ENCODE assay signal across 28 cellular contexts in the genomic region with DNA sequence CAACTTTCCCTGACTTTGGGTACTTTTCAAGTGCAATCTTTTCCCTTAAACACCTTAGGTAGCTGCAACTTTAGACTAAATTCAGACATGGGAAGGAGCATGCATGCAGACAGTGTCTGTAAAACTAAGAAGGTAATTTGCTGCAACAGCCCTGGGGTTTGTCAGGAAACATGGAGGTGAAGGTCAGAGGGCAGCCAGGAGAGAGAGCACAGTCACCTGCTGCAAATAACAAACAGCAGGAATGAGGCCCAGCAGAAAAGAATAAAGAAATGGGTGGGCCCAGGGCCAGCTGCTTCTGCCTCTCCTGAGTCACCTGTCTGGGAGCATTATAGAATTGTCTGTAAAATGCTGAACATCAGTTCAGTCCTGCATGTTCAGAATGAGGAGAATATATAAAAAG.
"Had no signal": no experiment of that assay in that cellular context is flagged by ENCODE, and none has a peak within 500 bp of the region (broad histone marks: within the 10 kb centered on the region; RNA-seq: fewer than 3 reads in every experiment).

No MANE protein-coding gene starts in this region.

- H2AFZ ChIP-seq: hepatocyte, neural progenitor cell had no signal

- H3K27me3 ChIP-seq: breast epithelium, colonic mucosa, dorsolateral prefrontal cortex, esophagus muscularis mucosa, hepatocyte, left lung, neural progenitor cell, suprapubic skin, tibial nerve had no signal

- H3K27ac ChIP-seq: breast epithelium, colonic mucosa, dorsolateral prefrontal cortex, esophagus muscularis mucosa, hepatocyte, left lung, neural progenitor cell, suprapubic skin, tibial nerve had no signal

- FAIRE-seq: frontal cortex, small intestine had no signal

- H3K36me3 Mint-ChIP-seq: activated naive CD8-positive, alpha-beta T cell treated with anti-CD3 and anti-CD28 coated beads, Interleukin-2, amount 10 ng/mL, durations not matched to agents 7 days and 5 days; neural progenitor cell; stimulated activated effector memory CD8-positive, alpha-beta T cell treated with anti-CD3 and anti-CD28 coated beads, Interleukin-12 subunit alpha, Interleukin-12 subunit beta, amount 100 ng/mL, for 72 hours; WTC11 had no signal

- H3K4me3 Mint-ChIP-seq: activated naive CD4-positive, alpha-beta T cell treated with anti-CD3 and anti-CD28 coated beads for 36 hours; activated naive CD8-positive, alpha-beta T cell treated with anti-CD3 and anti-CD28 coated beads, Interleukin-2, amount 10 ng/mL, durations not matched to agents 7 days and 5 days; activated T-cell treated with anti-CD3 and anti-CD28 coated beads, Interleukin-2, amount 50 U/mL, for 24 hours; central memory CD8-positive, alpha-beta T cell; effector memory CD8-positive, alpha-beta T cell; immature natural killer cell; naive thymus-derived CD8-positive, alpha-beta T cell; neural progenitor cell; stimulated activated effector memory CD8-positive, alpha-beta T cell treated with anti-CD3 and anti-CD28 coated beads, Interleukin-12 subunit alpha, Interleukin-12 subunit beta, amount 100 ng/mL, for 72 hours; stimulated activated naive CD8-positive, alpha-beta T cell treated with anti-CD3 and anti-CD28 coated beads, Interleukin-15, amount 100 ng/mL, for 72 hours; WTC11 had no signal

- H3K36me3 ChIP-seq: breast epithelium, colonic mucosa, left lung, neural progenitor cell had no signal

- H3K9me3 ChIP-seq: breast epithelium, colonic mucosa, esophagus muscularis mucosa, left lung, suprapubic skin, tibial nerve had no signal

- DNase-seq: activated naive CD4-positive, alpha-beta T cell treated with anti-CD3 and anti-CD28 coated beads for 36 hours; activated naive CD8-positive, alpha-beta T cell treated with anti-CD3 and anti-CD28 coated beads, Interleukin-2, amount 10 ng/mL, durations not matched to agents 7 days and 5 days; activated T-cell treated with anti-CD3 and anti-CD28 coated beads, Interleukin-2, amount 50 U/mL, for 24 hours; amniotic stem cell; colonic mucosa; dorsolateral prefrontal cortex; effector memory CD8-positive, alpha-beta T cell; glutamatergic neuron; immature natural killer cell; kidney glomerular epithelial cell; left lung; naive thymus-derived CD8-positive, alpha-beta T cell; small intestine; stimulated activated CD4-positive, alpha-beta T cell treated with anti-CD3 and anti-CD28 coated beads, Interleukin-2, amount 100 ng/mL, for 24 hours; stimulated activated naive CD8-positive, alpha-beta T cell treated with anti-CD3 and anti-CD28 coated beads, Interleukin-15, amount 100 ng/mL, for 72 hours had no signal

- H3K4me2 ChIP-seq: hepatocyte, neural progenitor cell had no signal

- ATAC-seq: effector memory CD8-positive, alpha-beta T cell; left lung; naive thymus-derived CD8-positive, alpha-beta T cell; sciatic nerve; stimulated activated naive CD8-positive, alpha-beta T cell treated with anti-CD3 and anti-CD28 coated beads, Interleukin-15, amount 100 ng/mL, for 72 hours; WTC11 had no signal

- H3K27me3 Mint-ChIP-seq: activated naive CD8-positive, alpha-beta T cell treated with anti-CD3 and anti-CD28 coated beads, Interleukin-2, amount 10 ng/mL, durations not matched to agents 7 days and 5 days; activated T-cell treated with anti-CD3 and anti-CD28 coated beads, Interleukin-2, amount 50 U/mL, for 24 hours; central memory CD8-positive, alpha-beta T cell; effector memory CD8-positive, alpha-beta T cell; naive thymus-derived CD8-positive, alpha-beta T cell; stimulated activated naive CD8-positive, alpha-beta T cell treated with anti-CD3 and anti-CD28 coated beads, Interleukin-15, amount 100 ng/mL, for 72 hours had no signal

- H3K4me3 ChIP-seq: breast epithelium, colonic mucosa, dorsolateral prefrontal cortex, esophagus muscularis mucosa, hepatocyte, left lung, lung, neural progenitor cell, suprapubic skin, tibial nerve had no signal

- H3K79me2 ChIP-seq: hepatocyte had no signal

- H3K27ac Mint-ChIP-seq: activated naive CD4-positive, alpha-beta T cell treated with anti-CD3 and anti-CD28 coated beads for 36 hours; activated naive CD8-positive, alpha-beta T cell treated with anti-CD3 and anti-CD28 coated beads, Interleukin-2, amount 10 ng/mL, durations not matched to agents 7 days and 5 days; activated T-cell treated with anti-CD3 and anti-CD28 coated beads, Interleukin-2, amount 50 U/mL, for 24 hours; activated T-helper 2 cell treated with anti-CD3 and anti-CD28 coated beads, Interferon-gamma antibody, Interleukin-2, Interleukin-4, amounts not matched to agents 10 μg/mL and 5 μg/mL and 100 μg/mL, durations not matched to agents 14 hours and 24 hours and 36 hours; effector memory CD8-positive, alpha-beta T cell; immature natural killer cell; neural progenitor cell; stimulated activated effector memory CD8-positive, alpha-beta T cell treated with anti-CD3 and anti-CD28 coated beads, Interleukin-12 subunit alpha, Interleukin-12 subunit beta, amount 100 ng/mL, for 72 hours; stimulated activated naive CD8-positive, alpha-beta T cell treated with anti-CD3 and anti-CD28 coated beads, Interleukin-15, amount 100 ng/mL, for 72 hours; WTC11 had no signal

- H3K9me3 Mint-ChIP-seq: activated naive CD4-positive, alpha-beta T cell treated with anti-CD3 and anti-CD28 coated beads for 36 hours; activated naive CD8-positive, alpha-beta T cell treated with anti-CD3 and anti-CD28 coated beads, Interleukin-2, amount 10 ng/mL, durations not matched to agents 7 days and 5 days; activated T-cell treated with anti-CD3 and anti-CD28 coated beads, Interleukin-2, amount 50 U/mL, for 24 hours; activated T-helper 2 cell treated with anti-CD3 and anti-CD28 coated beads, Interferon-gamma antibody, Interleukin-2, Interleukin-4, amounts not matched to agents 10 μg/mL and 5 μg/mL and 100 μg/mL, durations not matched to agents 14 hours and 24 hours and 36 hours; central memory CD8-positive, alpha-beta T cell; effector memory CD8-positive, alpha-beta T cell; immature natural killer cell; naive thymus-derived CD8-positive, alpha-beta T cell; neural progenitor cell; stimulated activated effector memory CD8-positive, alpha-beta T cell treated with anti-CD3 and anti-CD28 coated beads, Interleukin-12 subunit alpha, Interleukin-12 subunit beta, amount 100 ng/mL, for 72 hours; stimulated activated naive CD8-positive, alpha-beta T cell treated with anti-CD3 and anti-CD28 coated beads, Interleukin-15, amount 100 ng/mL, for 72 hours; WTC11 had no signal

- H3K4me1 Mint-ChIP-seq: central memory CD8-positive, alpha-beta T cell; immature natural killer cell; naive thymus-derived CD8-positive, alpha-beta T cell; neural progenitor cell had no signal

- H3K9ac ChIP-seq: neural progenitor cell had no signal

- H3K4me1 ChIP-seq: breast epithelium, colonic mucosa, esophagus muscularis mucosa, left lung, neural progenitor cell, suprapubic skin, tibial nerve had no signal
